In genomic region chr19:52689804-52690394, GRCh38 we compare ENCODE assay signal across 8 cellular contexts. TPM values are rescaled to one million over a fixed set of nuclear protein-coding genes. Genes with fewer than 3 reads are reported as not detected.
DNase-seq lines count a peak whose midpoint lies in the region; ATAC-seq, FAIRE-seq and TF ChIP-seq lines count a peak whose summit lies in the region.

No MANE protein-coding gene starts in this region.

- H3K4me2 ChIP-seq in H1 (ENCODE audit: insufficient read depth in 1 of 2, low read depth in 2 of 2, low read length in 2 of 2), result peak overlapping the region; percentile 70 to 94

- H2BK120ac ChIP-seq in H1 (replicated peaks; ENCODE audit: low read depth, low read length), result no peak overlapping the region

- H3K18ac ChIP-seq in H1 (ENCODE audit: extremely low read depth, low read length), result peak overlapping the region; percentile 96

- no peak overlapping the region for H2BK5ac ChIP-seq in H1 (ENCODE audit: low read depth, low read length)

- no peak for TF ChIP-seq POLR2A in H1 (IDR thresholded peaks at IDR 0.05; ENCODE audit: control extremely low read depth in 1 of 2, low read depth in 2 of 2, low read length in 2 of 2)

- H3K4ac ChIP-seq in H1 (replicated peaks; ENCODE audit: insufficient read length, low read depth, low read length), result no peak overlapping the region

- H4K8ac ChIP-seq in H1 (ENCODE audit: extremely low read depth, insufficient read depth, low read length), result no peak overlapping the region; the same call in 1 of the 2 replicates

- H3K27me3 ChIP-seq in AG04450 (ENCODE audit: control insufficient read depth, insufficient read depth, low read length), result no peaks in the 10 kb centered on the region
- peaks cover 0 to 6% (median 1%) of the 10 kb centered on the region in 4 experiments; a peak in 3 of 7 replicates for H3K27me3 ChIP-seq in H1 (replicated peaks in 1 of 4; ENCODE audit: control insufficient read depth in 3 of 4, extremely low read depth in 1 of 4, insufficient read depth in 3 of 4, low read length in 3 of 4)

- DNase-seq in AG04450 (ENCODE audit: low read depth, low spot score), result no peak
- DNase-seq in HT1080 (ENCODE audit: low read depth), result peak; percentile 1
- DNase-seq in activated CD4-positive, alpha-beta T cell treated with anti-CD3 and anti-CD28 coated beads, Interleukin-2, amount 50 U/mL, for 48 hours, result peak; percentile 31 to 40
- DNase-seq in H1 (ENCODE audit: low read depth in 1 of 2, low spot score in 2 of 2), result peak in 1 of 2 experiments; percentile 70
- peak; percentile 38 to 65 (median 61) for DNase-seq in mucosa of descending colon
- peak; percentile 12 for DNase-seq in stimulated activated naive CD4-positive, alpha-beta T cell treated with Interleukin-2 at 50 U/mL for 16 hours (lab: John Stamatoyannopoulos, UW)
- no peak for DNase-seq in occipital lobe (lab: John Stamatoyannopoulos, UW)

- peak overlapping the region; percentile 81 for H4K91ac ChIP-seq in H1 (replicated peaks; ENCODE audit: insufficient read length, low read length)

- POLR2A ChIA-PET in AG04450 (lab: Yijun Ruan, JAX) (no interaction called here), H1 (lab: Charles Lee; ENCODE audit: partially characterized antibody) (interaction anchor here (0.6 kb wide), 1 partner anchor 26 kb away, joined by 3 read pairs; no protein-coding TSS in a partner anchor)

- H3K4me3 ChIP-seq in AG04450 (ENCODE audit: low read depth, low read length) (peak overlapping the region; percentile 90), H1 (ENCODE audit: extremely low read depth in 1 of 4, insufficient read depth in 2 of 4, low read depth in 3 of 4, low read length in 4 of 4) (peak overlapping the region; percentile 68 to 92 (median 70)), mucosa of descending colon (peak overlapping the region; percentile 2)

- WGBS in H1 (ENCODE audit: extremely low coverage in 1 of 2, insufficient coverage in 1 of 2, insufficient read length in 1 of 2, insufficient replicate concordance in 2 of 2, low coverage in 1 of 2, low lambda C conversion rate in 2 of 2, missing lambda C conversion rate in 1 of 2), 2 experiments, result 2% methylated on average over 20 of the region's 35 CpGs; no CpG with 5 or more reads in 1 of the 2 experiments

- intact Hi-C loops in mucosa of descending colon (cut with DNase I, micrococcal nuclease), result no loop called here

- no peaks in the 10 kb centered on the region for H4K20me1 ChIP-seq in H1 (replicated peaks in 1 of 2; ENCODE audit: control insufficient read depth in 1 of 2, insufficient read depth in 2 of 2, low read length in 2 of 2)

- H3K56ac ChIP-seq in H1 (replicated peaks; ENCODE audit: insufficient read length, low read depth, low read length), result peak overlapping the region; percentile 73

- H2AFZ ChIP-seq in H1 (ENCODE audit: low read length), result peak overlapping the region; percentile 57; the same call in 1 of the 2 replicates

- no peaks in the 10 kb centered on the region; a peak in 1 of 4 replicates for H3K79me2 ChIP-seq in H1 (ENCODE audit: control insufficient read depth in 1 of 2, insufficient read depth in 2 of 2, low read length in 2 of 2)

- TF ChIP-seq CTCF in AG04450 (IDR thresholded peaks at IDR 0.05; ENCODE audit: low read depth, low read length) (no peak), H1 (IDR thresholded peaks at IDR 0.05; ENCODE audit: control extremely low read depth in 1 of 3, insufficient read depth in 1 of 3, low read depth in 1 of 3, low read length in 3 of 3) (no peak), mucosa of descending colon (IDR thresholded peaks at IDR 0.05) (no peak)

- H3K9ac ChIP-seq in H1 (replicated peaks in 1 of 4; ENCODE audit: extremely low read depth in 1 of 4, low read depth in 3 of 4, low read length in 3 of 4), result peak overlapping the region in 3 of 4 experiments; percentile 9 to 74 (median 34); a peak in 4 of 7 replicates

- H3K27ac ChIP-seq in AG04450 (ENCODE audit: low read depth, low read length) (peak overlapping the region; percentile 81), H1 (ENCODE audit: low read depth, low read length) (no peak overlapping the region)

- H3K14ac ChIP-seq in H1 (ENCODE audit: insufficient read length), result no peak overlapping the region

- no peak for TF ChIP-seq EP300 in H1 (IDR thresholded peaks at IDR 0.05; ENCODE audit: borderline replicate concordance in 1 of 2, low read depth in 2 of 2, low read length in 2 of 2)

- peaks cover 11% of the 10 kb centered on the region for H3K23me2 ChIP-seq in H1 (ENCODE audit: low read depth, low read length)

- H4K5ac ChIP-seq in H1 (ENCODE audit: insufficient read length, low read depth, low read length), result peak overlapping the region; percentile 78

- 0 out of 2 replicates have a peak overlapping the region, but pooled peaks have one; percentile 88 for H2BK15ac ChIP-seq in H1 (ENCODE audit: low read length)

- H2BK20ac ChIP-seq in H1 (ENCODE audit: low read length), result no peak overlapping the region

- H3K36me3 ChIP-seq in H1 (ENCODE audit: control insufficient read depth in 2 of 4, insufficient read depth in 4 of 4, low read length in 3 of 4) (no peaks in the 10 kb centered on the region), mucosa of descending colon (ENCODE audit: low read depth) (no peaks in the 10 kb centered on the region)

- no peaks in the 10 kb centered on the region; a peak in 2 of 7 replicates for H3K4me1 ChIP-seq in H1 (replicated peaks in 1 of 4; ENCODE audit: control insufficient read depth in 3 of 4, insufficient read depth in 4 of 4, low read length in 3 of 4)
- peaks cover 4% of the 10 kb centered on the region for H3K4me1 ChIP-seq in mucosa of descending colon (ENCODE audit: low read depth)

- H3K9me3 ChIP-seq in AG04450 (ENCODE audit: control insufficient read depth, insufficient read depth, low read length) (peaks cover 10% of the 10 kb centered on the region), H1 (ENCODE audit: insufficient read depth in 2 of 2, low read depth in 1 of 2, low read length in 1 of 2) (0 out of 4 replicates have a peak, but pooled peaks cover 0 to 2% of the 10 kb centered on the region in 2 experiments), mucosa of descending colon (peaks cover 2% of the 10 kb centered on the region)

- no peaks in the 10 kb centered on the region for H3K79me1 ChIP-seq in H1 (ENCODE audit: low read depth, low read length)

- no peak overlapping the region for H2AK5ac ChIP-seq in H1 (ENCODE audit: low read depth, low read length)

- ATAC-seq in GM19395 (IDR thresholded peaks at IDR 0.05; ENCODE audit: unreplicated experiment) (peak; percentile 49), mucosa of descending colon (peak; percentile 58)

- H2BK12ac ChIP-seq in H1 (ENCODE audit: low read depth, low read length), result no peak overlapping the region

- TF ChIP-seq RAD21 in H1 (IDR thresholded peaks at IDR 0.05 in 1 of 2, conservative IDR thresholded peaks at IDR 0.05 in 1 of 2; ENCODE audit: low read depth in 2 of 2, low read length in 2 of 2), result no peak

- FAIRE-seq in H1 (lab: Jason Lieb, UNC), result no peak

- CTCF ChIA-PET in AG04450 (lab: Charles Lee) (no interaction called here), H1 (lab: Charles Lee; ENCODE audit: partially characterized antibody) (no interaction called here)

- H3K23ac ChIP-seq in H1 (ENCODE audit: insufficient read length), result no peak overlapping the region

TF ChIP-seq in H1, 55 proteins besides CTCF, POLR2A, EP300 and RAD21 (continues in another document):
- TF ChIP-seq KDM1A (IDR thresholded peaks at IDR 0.05; ENCODE audit: borderline replicate concordance, low read length) (no peak), KDM4A (IDR thresholded peaks at IDR 0.05; ENCODE audit: low read depth, low read length, severe bottlenecking) (peak; percentile 67), JUND (IDR thresholded peaks at IDR 0.05; ENCODE audit: low read length) (no peak), KDM5A (IDR thresholded peaks at IDR 0.05; ENCODE audit: low read length) (no peak), E2F6 (IDR thresholded peaks at IDR 0.05) (peak; percentile 72)

RNA-seq across cellular contexts. Expression of gene ZNF611, which starts 44.9 kb away (rescaled TPM):
- polyA plus RNA-seq in AG04450 (2011; rRNA removed), result 7.2 and 7.5 TPM in 2 replicates
- polyA minus RNA-seq in AG04450 (2011; rRNA and poly(A)+ RNA removed), result 14.0 and 21.1 TPM in 2 replicates
- 3.6 and 4.0 TPM in 2 replicates for total RNA-seq in HT1080 (2014; rRNA removed; shearing (Covaris generic))
- 3.3 and 4.5 TPM in 2 replicates for polyA plus RNA-seq in HT1080 (2015; cell fraction: cytosol; rRNA removed)
- 6.2 and 6.4 TPM in 2 replicates for polyA plus RNA-seq in HT1080 (2015; cell fraction: nucleus; rRNA removed)
- total RNA-seq in H1 (2021; fragmentation: NEBNext Ultra II Directional; extraction: Animal tissue kit (Norgen Biotek cat#: 25700)), result 17.7 and 19.0 TPM in 2 replicates
- 1.9 and 2.2 TPM in 2 replicates for polyA plus RNA-seq in H1 (2011; rRNA removed)
- polyA plus RNA-seq in H1 (2011; cell fraction: cytosol; rRNA removed), result 2.1 TPM
- 4.7 TPM for polyA plus RNA-seq in H1 (2011; cell fraction: nucleus; rRNA removed)
- 3.9 to 9.6 TPM (median 5.0 TPM) in 4 replicates for polyA plus RNA-seq in H1 (2012, experiment 1 of 2)
- 1.7 TPM for polyA plus RNA-seq in H1 (2012, experiment 2 of 2)
- polyA plus RNA-seq in H1 (2013, experiment 1 of 2), result 7.1 TPM
- 7.0 TPM for polyA plus RNA-seq in H1 (2013, experiment 2 of 2)
- 16.9 and 34.4 TPM in 2 replicates for polyA minus RNA-seq in H1 (2011; rRNA and poly(A)+ RNA removed)
- 13.9 TPM for polyA minus RNA-seq in H1 (2011; cell fraction: cytosol; rRNA and poly(A)+ RNA removed)
- 19.3 TPM for polyA minus RNA-seq in H1 (2011; cell fraction: nucleus; rRNA and poly(A)+ RNA removed)
- total RNA-seq in mucosa of descending colon, result 10 to 100 TPM; 14.1 to 20.7 (median 16.0) TPM
- total RNA-seq in occipital lobe, result 34.5 TPM

RNA-seq across cellular contexts. Expression of gene ZNF83, which starts 51.7 kb away (rescaled TPM):
- 41.4 and 53.1 TPM in 2 replicates for polyA plus RNA-seq in AG04450 (2011; rRNA removed)
- 24.9 and 34.4 TPM in 2 replicates for polyA minus RNA-seq in AG04450 (2011; rRNA and poly(A)+ RNA removed)
- total RNA-seq in HT1080 (2014; rRNA removed; shearing (Covaris generic)), result 15.7 and 22.4 TPM in 2 replicates
- 10.8 and 14.2 TPM in 2 replicates for polyA plus RNA-seq in HT1080 (2015; cell fraction: cytosol; rRNA removed)
- polyA plus RNA-seq in HT1080 (2015; cell fraction: nucleus; rRNA removed), result 80.2 and 82.7 TPM in 2 replicates
- 19.4 and 19.7 TPM in 2 replicates for total RNA-seq in H1 (2021; fragmentation: NEBNext Ultra II Directional; extraction: Animal tissue kit (Norgen Biotek cat#: 25700))
- 9.8 and 13.2 TPM in 2 replicates for polyA plus RNA-seq in H1 (2011; rRNA removed)
- 15.5 TPM for polyA plus RNA-seq in H1 (2011; cell fraction: cytosol; rRNA removed)
- 17.9 TPM for polyA plus RNA-seq in H1 (2011; cell fraction: nucleus; rRNA removed)
- polyA plus RNA-seq in H1 (2012, experiment 1 of 2), result 12.7 to 20.3 TPM (median 15.5 TPM) in 4 replicates
- 0.92 TPM for polyA plus RNA-seq in H1 (2012, experiment 2 of 2)
- polyA plus RNA-seq in H1 (2013, experiment 1 of 2), result 21.9 TPM
- 18.9 TPM for polyA plus RNA-seq in H1 (2013, experiment 2 of 2)
- polyA minus RNA-seq in H1 (2011; rRNA and poly(A)+ RNA removed), result 19.4 and 23.9 TPM in 2 replicates
- 7.3 TPM for polyA minus RNA-seq in H1 (2011; cell fraction: cytosol; rRNA and poly(A)+ RNA removed)
- 33.9 TPM for polyA minus RNA-seq in H1 (2011; cell fraction: nucleus; rRNA and poly(A)+ RNA removed)
- total RNA-seq in mucosa of descending colon, result 10 to 100 TPM; 17.6 to 48.7 (median 31.6) TPM
- 49.4 TPM for total RNA-seq in occipital lobe

Comparison
In these comparisons a context has a peak if more than half of its experiments do, and no peak if none do; other contexts are left out.
1. DNase-seq: peak in HT1080 (single experiment), activated CD4-positive, alpha-beta T cell treated with anti-CD3 and anti-CD28 coated beads, Interleukin-2, amount 50 U/mL, for 48 hours (2 of 2), mucosa of descending colon (3 of 3) and stimulated activated naive CD4-positive, alpha-beta T cell treated with Interleukin-2 at 50 U/mL for 16 hours (single experiment); none in AG04450 (single experiment) and occipital lobe (single experiment).
2. H3K4me3 ChIP-seq: peak in every context shown above with its lines; median percentile 90 in AG04450; 70 in H1; 2 in mucosa of descending colon.